Comparison of ENCODE assay signal across 1 cellular context in the genomic region with DNA sequence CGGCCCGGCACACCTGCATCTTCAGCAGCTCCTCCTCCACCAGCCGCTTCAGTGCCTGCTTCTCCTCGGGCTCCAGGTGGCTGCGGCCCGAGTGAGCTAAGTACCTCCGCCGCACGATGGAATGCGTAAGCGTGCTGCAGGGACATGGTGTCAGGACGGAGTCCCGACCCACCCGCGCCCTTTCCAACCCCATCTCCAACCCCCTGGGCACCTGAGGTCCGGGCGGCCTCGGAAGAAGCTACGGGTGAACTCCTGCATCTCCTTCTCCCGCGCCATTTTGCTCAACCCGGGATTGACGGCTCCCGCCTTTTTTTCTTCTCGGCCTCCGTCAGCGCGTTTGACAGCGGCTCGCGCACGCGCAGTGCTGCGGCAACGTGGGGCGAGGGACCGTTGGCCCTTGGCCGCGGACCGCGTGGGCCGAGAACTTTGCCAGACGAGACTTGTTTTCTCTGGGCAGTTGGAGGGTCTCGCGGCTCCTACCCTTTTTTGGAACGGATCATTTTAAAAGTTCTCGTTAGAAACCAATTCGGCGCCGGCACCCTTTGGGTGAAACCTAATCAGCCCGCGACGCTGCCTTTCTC.
TF ChIP-seq lines count a peak whose summit lies in the region.

A gene with protein sequence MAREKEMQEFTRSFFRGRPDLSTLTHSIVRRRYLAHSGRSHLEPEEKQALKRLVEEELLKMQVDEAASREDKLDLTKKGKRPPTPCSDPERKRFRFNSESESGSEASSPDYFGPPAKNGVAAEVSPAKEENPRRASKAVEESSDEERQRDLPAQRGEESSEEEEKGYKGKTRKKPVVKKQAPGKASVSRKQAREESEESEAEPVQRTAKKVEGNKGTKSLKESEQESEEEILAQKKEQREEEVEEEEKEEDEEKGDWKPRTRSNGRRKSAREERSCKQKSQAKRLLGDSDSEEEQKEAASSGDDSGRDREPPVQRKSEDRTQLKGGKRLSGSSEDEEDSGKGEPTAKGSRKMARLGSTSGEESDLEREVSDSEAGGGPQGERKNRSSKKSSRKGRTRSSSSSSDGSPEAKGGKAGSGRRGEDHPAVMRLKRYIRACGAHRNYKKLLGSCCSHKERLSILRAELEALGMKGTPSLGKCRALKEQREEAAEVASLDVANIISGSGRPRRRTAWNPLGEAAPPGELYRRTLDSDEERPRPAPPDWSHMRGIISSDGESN (minus strand): TSS at position 288 of the 581 bp plus-strand sequence. CDS start 12 bp downstream, at position 276.

TF ChIP-seq in WTC11, 78 proteins besides CTCF, POLR2A, EP300 and RAD21 (continued from another document and continues in another):
- TF ChIP-seq, protein P1, sequence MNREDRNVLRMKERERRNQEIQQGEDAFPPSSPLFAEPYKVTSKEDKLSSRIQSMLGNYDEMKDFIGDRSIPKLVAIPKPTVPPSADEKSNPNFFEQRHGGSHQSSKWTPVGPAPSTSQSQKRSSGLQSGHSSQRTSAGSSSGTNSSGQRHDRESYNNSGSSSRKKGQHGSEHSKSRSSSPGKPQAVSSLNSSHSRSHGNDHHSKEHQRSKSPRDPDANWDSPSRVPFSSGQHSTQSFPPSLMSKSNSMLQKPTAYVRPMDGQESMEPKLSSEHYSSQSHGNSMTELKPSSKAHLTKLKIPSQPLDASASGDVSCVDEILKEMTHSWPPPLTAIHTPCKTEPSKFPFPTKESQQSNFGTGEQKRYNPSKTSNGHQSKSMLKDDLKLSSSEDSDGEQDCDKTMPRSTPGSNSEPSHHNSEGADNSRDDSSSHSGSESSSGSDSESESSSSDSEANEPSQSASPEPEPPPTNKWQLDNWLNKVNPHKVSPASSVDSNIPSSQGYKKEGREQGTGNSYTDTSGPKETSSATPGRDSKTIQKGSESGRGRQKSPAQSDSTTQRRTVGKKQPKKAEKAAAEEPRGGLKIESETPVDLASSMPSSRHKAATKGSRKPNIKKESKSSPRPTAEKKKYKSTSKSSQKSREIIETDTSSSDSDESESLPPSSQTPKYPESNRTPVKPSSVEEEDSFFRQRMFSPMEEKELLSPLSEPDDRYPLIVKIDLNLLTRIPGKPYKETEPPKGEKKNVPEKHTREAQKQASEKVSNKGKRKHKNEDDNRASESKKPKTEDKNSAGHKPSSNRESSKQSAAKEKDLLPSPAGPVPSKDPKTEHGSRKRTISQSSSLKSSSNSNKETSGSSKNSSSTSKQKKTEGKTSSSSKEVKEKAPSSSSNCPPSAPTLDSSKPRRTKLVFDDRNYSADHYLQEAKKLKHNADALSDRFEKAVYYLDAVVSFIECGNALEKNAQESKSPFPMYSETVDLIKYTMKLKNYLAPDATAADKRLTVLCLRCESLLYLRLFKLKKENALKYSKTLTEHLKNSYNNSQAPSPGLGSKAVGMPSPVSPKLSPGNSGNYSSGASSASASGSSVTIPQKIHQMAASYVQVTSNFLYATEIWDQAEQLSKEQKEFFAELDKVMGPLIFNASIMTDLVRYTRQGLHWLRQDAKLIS (CRISPR knock-in tag; IDR thresholded peaks at IDR 0.05; ENCODE audit: borderline replicate concordance): 0 out of 2 replicates have a peak, but pooled peaks have one; percentile 71
- TF ChIP-seq TEAD4 (CRISPR knock-in tag; IDR thresholded peaks at IDR 0.05) (no peak), EMX1 (CRISPR knock-in tag; IDR thresholded peaks at IDR 0.05) (no peak), FOXK1 (CRISPR knock-in tag; IDR thresholded peaks at IDR 0.05) (no peak), OVOL2 (CRISPR knock-in tag; IDR thresholded peaks at IDR 0.05; ENCODE audit: borderline replicate concordance) (no peak), ATF1 (CRISPR knock-in tag; IDR thresholded peaks at IDR 0.05) (no peak), GRHL2 (CRISPR knock-in tag; IDR thresholded peaks at IDR 0.05; ENCODE audit: insufficient replicate concordance, severe bottlenecking) (no peak), IRF2 (CRISPR knock-in tag; IDR thresholded peaks at IDR 0.05; ENCODE audit: borderline replicate concordance, low read depth) (no peak), CBFB (CRISPR knock-in tag; IDR thresholded peaks at IDR 0.05; ENCODE audit: low read depth) (no peak), TEAD1 (CRISPR knock-in tag; IDR thresholded peaks at IDR 0.05) (peak; percentile 78), SOX15 (CRISPR knock-in tag; IDR thresholded peaks at IDR 0.05) (no peak), ZNF263 (CRISPR knock-in tag; IDR thresholded peaks at IDR 0.05; ENCODE audit: low read depth) (no peak), ETV6 (CRISPR knock-in tag; IDR thresholded peaks at IDR 0.05) (peak; percentile 5; the same call in 1 of the 2 replicates), NR2C2 (CRISPR knock-in tag; IDR thresholded peaks at IDR 0.05) (no peak), ZNF121 (CRISPR knock-in tag; IDR thresholded peaks at IDR 0.05) (no peak), ZNF423 (CRISPR knock-in tag; IDR thresholded peaks at IDR 0.05) (no peak), RORB (CRISPR knock-in tag; IDR thresholded peaks at IDR 0.05) (no peak), ZNF416 (CRISPR knock-in tag; IDR thresholded peaks at IDR 0.05) (no peak), KAT7 (CRISPR knock-in tag; IDR thresholded peaks at IDR 0.05; ENCODE audit: borderline replicate concordance) (no peak), ZNF317 (CRISPR knock-in tag; IDR thresholded peaks at IDR 0.05; ENCODE audit: borderline replicate concordance, low read depth) (0 out of 2 replicates have a peak, but pooled peaks have one; percentile 42), NFYB (CRISPR knock-in tag; conservative IDR thresholded peaks at IDR 0.05; ENCODE audit: low read depth) (no peak)
- TF ChIP-seq, protein P2, sequence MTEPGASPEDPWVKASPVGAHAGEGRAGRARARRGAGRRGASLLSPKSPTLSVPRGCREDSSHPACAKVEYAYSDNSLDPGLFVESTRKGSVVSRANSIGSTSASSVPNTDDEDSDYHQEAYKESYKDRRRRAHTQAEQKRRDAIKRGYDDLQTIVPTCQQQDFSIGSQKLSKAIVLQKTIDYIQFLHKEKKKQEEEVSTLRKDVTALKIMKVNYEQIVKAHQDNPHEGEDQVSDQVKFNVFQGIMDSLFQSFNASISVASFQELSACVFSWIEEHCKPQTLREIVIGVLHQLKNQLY (CRISPR knock-in tag; IDR thresholded peaks at IDR 0.05): no peak
- TF ChIP-seq, protein P3, sequence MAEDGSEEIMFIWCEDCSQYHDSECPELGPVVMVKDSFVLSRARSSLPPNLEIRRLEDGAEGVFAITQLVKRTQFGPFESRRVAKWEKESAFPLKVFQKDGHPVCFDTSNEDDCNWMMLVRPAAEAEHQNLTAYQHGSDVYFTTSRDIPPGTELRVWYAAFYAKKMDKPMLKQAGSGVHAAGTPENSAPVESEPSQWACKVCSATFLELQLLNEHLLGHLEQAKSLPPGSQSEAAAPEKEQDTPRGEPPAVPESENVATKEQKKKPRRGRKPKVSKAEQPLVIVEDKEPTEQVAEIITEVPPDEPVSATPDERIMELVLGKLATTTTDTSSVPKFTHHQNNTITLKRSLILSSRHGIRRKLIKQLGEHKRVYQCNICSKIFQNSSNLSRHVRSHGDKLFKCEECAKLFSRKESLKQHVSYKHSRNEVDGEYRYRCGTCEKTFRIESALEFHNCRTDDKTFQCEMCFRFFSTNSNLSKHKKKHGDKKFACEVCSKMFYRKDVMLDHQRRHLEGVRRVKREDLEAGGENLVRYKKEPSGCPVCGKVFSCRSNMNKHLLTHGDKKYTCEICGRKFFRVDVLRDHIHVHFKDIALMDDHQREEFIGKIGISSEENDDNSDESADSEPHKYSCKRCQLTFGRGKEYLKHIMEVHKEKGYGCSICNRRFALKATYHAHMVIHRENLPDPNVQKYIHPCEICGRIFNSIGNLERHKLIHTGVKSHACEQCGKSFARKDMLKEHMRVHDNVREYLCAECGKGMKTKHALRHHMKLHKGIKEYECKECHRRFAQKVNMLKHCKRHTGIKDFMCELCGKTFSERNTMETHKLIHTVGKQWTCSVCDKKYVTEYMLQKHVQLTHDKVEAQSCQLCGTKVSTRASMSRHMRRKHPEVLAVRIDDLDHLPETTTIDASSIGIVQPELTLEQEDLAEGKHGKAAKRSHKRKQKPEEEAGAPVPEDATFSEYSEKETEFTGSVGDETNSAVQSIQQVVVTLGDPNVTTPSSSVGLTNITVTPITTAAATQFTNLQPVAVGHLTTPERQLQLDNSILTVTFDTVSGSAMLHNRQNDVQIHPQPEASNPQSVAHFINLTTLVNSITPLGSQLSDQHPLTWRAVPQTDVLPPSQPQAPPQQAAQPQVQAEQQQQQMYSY (CRISPR knock-in tag; IDR thresholded peaks at IDR 0.05): no peak
- TF ChIP-seq, protein P4, sequence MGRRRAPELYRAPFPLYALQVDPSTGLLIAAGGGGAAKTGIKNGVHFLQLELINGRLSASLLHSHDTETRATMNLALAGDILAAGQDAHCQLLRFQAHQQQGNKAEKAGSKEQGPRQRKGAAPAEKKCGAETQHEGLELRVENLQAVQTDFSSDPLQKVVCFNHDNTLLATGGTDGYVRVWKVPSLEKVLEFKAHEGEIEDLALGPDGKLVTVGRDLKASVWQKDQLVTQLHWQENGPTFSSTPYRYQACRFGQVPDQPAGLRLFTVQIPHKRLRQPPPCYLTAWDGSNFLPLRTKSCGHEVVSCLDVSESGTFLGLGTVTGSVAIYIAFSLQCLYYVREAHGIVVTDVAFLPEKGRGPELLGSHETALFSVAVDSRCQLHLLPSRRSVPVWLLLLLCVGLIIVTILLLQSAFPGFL (CRISPR knock-in tag; IDR thresholded peaks at IDR 0.05; ENCODE audit: borderline replicate concordance): no peak; the same call in 1 of the 2 replicates
- TF ChIP-seq, protein P5, sequence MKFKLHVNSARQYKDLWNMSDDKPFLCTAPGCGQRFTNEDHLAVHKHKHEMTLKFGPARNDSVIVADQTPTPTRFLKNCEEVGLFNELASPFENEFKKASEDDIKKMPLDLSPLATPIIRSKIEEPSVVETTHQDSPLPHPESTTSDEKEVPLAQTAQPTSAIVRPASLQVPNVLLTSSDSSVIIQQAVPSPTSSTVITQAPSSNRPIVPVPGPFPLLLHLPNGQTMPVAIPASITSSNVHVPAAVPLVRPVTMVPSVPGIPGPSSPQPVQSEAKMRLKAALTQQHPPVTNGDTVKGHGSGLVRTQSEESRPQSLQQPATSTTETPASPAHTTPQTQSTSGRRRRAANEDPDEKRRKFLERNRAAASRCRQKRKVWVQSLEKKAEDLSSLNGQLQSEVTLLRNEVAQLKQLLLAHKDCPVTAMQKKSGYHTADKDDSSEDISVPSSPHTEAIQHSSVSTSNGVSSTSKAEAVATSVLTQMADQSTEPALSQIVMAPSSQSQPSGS (CRISPR knock-in tag; IDR thresholded peaks at IDR 0.05; ENCODE audit: borderline replicate concordance, low read depth): no peak
- TF ChIP-seq, protein P6, sequence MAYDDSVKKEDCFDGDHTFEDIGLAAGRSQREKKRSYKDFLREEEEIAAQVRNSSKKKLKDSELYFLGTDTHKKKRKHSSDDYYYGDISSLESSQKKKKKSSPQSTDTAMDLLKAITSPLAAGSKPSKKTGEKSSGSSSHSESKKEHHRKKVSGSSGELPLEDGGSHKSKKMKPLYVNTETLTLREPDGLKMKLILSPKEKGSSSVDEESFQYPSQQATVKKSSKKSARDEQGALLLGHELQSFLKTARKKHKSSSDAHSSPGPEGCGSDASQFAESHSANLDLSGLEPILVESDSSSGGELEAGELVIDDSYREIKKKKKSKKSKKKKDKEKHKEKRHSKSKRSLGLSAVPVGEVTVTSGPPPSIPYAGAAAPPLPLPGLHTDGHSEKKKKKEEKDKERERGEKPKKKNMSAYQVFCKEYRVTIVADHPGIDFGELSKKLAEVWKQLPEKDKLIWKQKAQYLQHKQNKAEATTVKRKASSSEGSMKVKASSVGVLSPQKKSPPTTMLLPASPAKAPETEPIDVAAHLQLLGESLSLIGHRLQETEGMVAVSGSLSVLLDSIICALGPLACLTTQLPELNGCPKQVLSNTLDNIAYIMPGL (CRISPR knock-in tag; IDR thresholded peaks at IDR 0.05): no peak
- TF ChIP-seq, protein P7, sequence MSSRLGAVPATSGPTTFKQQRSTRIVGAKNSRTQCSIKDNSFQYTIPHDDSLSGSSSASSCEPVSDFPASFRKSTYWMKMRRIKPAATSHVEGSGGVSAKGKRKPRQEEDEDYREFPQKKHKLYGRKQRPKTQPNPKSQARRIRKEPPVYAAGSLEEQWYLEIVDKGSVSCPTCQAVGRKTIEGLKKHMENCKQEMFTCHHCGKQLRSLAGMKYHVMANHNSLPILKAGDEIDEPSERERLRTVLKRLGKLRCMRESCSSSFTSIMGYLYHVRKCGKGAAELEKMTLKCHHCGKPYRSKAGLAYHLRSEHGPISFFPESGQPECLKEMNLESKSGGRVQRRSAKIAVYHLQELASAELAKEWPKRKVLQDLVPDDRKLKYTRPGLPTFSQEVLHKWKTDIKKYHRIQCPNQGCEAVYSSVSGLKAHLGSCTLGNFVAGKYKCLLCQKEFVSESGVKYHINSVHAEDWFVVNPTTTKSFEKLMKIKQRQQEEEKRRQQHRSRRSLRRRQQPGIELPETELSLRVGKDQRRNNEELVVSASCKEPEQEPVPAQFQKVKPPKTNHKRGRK (CRISPR knock-in tag; IDR thresholded peaks at IDR 0.05; ENCODE audit: borderline replicate concordance): no peak
- TF ChIP-seq, protein P8, sequence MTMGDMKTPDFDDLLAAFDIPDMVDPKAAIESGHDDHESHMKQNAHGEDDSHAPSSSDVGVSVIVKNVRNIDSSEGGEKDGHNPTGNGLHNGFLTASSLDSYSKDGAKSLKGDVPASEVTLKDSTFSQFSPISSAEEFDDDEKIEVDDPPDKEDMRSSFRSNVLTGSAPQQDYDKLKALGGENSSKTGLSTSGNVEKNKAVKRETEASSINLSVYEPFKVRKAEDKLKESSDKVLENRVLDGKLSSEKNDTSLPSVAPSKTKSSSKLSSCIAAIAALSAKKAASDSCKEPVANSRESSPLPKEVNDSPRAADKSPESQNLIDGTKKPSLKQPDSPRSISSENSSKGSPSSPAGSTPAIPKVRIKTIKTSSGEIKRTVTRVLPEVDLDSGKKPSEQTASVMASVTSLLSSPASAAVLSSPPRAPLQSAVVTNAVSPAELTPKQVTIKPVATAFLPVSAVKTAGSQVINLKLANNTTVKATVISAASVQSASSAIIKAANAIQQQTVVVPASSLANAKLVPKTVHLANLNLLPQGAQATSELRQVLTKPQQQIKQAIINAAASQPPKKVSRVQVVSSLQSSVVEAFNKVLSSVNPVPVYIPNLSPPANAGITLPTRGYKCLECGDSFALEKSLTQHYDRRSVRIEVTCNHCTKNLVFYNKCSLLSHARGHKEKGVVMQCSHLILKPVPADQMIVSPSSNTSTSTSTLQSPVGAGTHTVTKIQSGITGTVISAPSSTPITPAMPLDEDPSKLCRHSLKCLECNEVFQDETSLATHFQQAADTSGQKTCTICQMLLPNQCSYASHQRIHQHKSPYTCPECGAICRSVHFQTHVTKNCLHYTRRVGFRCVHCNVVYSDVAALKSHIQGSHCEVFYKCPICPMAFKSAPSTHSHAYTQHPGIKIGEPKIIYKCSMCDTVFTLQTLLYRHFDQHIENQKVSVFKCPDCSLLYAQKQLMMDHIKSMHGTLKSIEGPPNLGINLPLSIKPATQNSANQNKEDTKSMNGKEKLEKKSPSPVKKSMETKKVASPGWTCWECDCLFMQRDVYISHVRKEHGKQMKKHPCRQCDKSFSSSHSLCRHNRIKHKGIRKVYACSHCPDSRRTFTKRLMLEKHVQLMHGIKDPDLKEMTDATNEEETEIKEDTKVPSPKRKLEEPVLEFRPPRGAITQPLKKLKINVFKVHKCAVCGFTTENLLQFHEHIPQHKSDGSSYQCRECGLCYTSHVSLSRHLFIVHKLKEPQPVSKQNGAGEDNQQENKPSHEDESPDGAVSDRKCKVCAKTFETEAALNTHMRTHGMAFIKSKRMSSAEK (CRISPR knock-in tag; IDR thresholded peaks at IDR 0.05; ENCODE audit: borderline replicate concordance): 0 out of 2 replicates have a peak, but pooled peaks have one; percentile 27
- TF ChIP-seq, protein P9, sequence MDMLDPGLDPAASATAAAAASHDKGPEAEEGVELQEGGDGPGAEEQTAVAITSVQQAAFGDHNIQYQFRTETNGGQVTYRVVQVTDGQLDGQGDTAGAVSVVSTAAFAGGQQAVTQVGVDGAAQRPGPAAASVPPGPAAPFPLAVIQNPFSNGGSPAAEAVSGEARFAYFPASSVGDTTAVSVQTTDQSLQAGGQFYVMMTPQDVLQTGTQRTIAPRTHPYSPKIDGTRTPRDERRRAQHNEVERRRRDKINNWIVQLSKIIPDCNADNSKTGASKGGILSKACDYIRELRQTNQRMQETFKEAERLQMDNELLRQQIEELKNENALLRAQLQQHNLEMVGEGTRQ (CRISPR knock-in tag; IDR thresholded peaks at IDR 0.05): no peak
